16 cellular contexts compared by ENCODE assay signal in the genomic region with DNA sequence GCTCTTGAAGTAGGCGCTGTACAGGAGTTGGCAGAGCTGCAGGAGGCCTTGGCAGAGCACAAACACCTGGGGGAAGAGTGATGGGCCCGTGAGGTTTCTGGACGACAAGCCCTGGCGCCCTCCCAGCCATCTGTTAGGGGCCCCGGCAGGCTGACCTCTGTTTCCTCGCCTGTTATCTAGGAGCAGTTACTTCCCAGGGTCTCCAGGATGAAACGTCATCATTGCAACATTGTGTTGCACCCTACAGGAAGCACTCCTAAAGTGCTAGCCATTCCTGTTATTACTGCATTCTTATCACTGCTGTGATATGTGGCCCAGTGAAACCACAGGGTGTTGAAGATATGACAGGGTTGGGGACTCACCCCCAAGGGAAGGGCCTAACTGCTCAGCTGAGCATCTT. TPM values are rescaled to one million over a fixed set of nuclear protein-coding genes. Genes with fewer than 3 reads are reported as not detected.
DNase-seq lines count a peak whose midpoint lies in the region; ATAC-seq and TF ChIP-seq lines count a peak whose summit lies in the region.
"Had no signal": no experiment of that assay in that cellular context is flagged by ENCODE, and none has a peak within 500 bp of the region (broad histone marks: within the 10 kb centered on the region; RNA-seq: fewer than 3 reads in every experiment).

No MANE protein-coding gene starts in this region.

- H3K79me2 ChIP-seq in smooth muscle cell (ENCODE audit: low read depth): peaks cover 4% of the 10 kb centered on the region

- no peaks in the 10 kb centered on the region for H4K20me1 ChIP-seq in smooth muscle cell (ENCODE audit: low read depth)

- H3K9me3 ChIP-seq in smooth muscle cell (replicated peaks; ENCODE audit: low read depth): no peaks in the 10 kb centered on the region
- H3K9me3 ChIP-seq: HAP-1 had no signal

- no peak overlapping the region for H3K4me3 ChIP-seq in smooth muscle cell
- H3K4me3 ChIP-seq: HAP-1 had no signal

- H2AFZ ChIP-seq in smooth muscle cell (ENCODE audit: low read depth): no peak overlapping the region

- H3K27me3 ChIP-seq in smooth muscle cell (ENCODE audit: low read depth): no peaks in the 10 kb centered on the region

- no peaks in the 10 kb centered on the region for H3K9me3 Mint-ChIP-seq in activated T-cell treated with anti-CD3 and anti-CD28 coated beads, Interleukin-2, amount 50 U/mL, for 72 hours
- no peaks in the 10 kb centered on the region for H3K9me3 Mint-ChIP-seq in activated T-cell treated with anti-CD3 and anti-CD28 coated beads, Interleukin-2, amount 50 U/mL, for 24 hours

- H3K36me3 ChIP-seq in smooth muscle cell (ENCODE audit: low read depth): no peaks in the 10 kb centered on the region
- H3K36me3 ChIP-seq: HAP-1 had no signal

- H3K4me3 Mint-ChIP-seq in activated T-cell treated with anti-CD3 and anti-CD28 coated beads, Interleukin-2, amount 50 U/mL, for 72 hours: no peak overlapping the region
- H3K4me3 Mint-ChIP-seq in activated T-cell treated with anti-CD3 and anti-CD28 coated beads, Interleukin-2, amount 50 U/mL, for 24 hours: no peak overlapping the region

- no peaks in the 10 kb centered on the region for H3K36me3 Mint-ChIP-seq in activated T-cell treated with anti-CD3 and anti-CD28 coated beads, Interleukin-2, amount 50 U/mL, for 72 hours (ENCODE audit: insufficient read depth in 2 of 2)
- no peaks in the 10 kb centered on the region for H3K36me3 Mint-ChIP-seq in activated T-cell treated with anti-CD3 and anti-CD28 coated beads, Interleukin-2, amount 50 U/mL, for 24 hours (ENCODE audit: low read depth)

- no peaks in the 10 kb centered on the region for H3K4me1 ChIP-seq in smooth muscle cell (ENCODE audit: low read depth)
- H3K4me1 ChIP-seq: HAP-1 had no signal

- no peak overlapping the region for H3K27ac Mint-ChIP-seq in activated T-cell treated with anti-CD3 and anti-CD28 coated beads, Interleukin-2, amount 50 U/mL, for 72 hours
- no peak overlapping the region for H3K27ac Mint-ChIP-seq in activated T-cell treated with anti-CD3 and anti-CD28 coated beads, Interleukin-2, amount 50 U/mL, for 24 hours

- 89% methylated on average over 7 of the region's 7 CpGs for WGBS in smooth muscle cell (ENCODE audit: low lambda C conversion rate)

- peaks cover 18% of the 10 kb centered on the region for H3K27me3 Mint-ChIP-seq in activated T-cell treated with anti-CD3 and anti-CD28 coated beads, Interleukin-2, amount 50 U/mL, for 72 hours (ENCODE audit: low read depth)
- no peaks in the 10 kb centered on the region for H3K27me3 Mint-ChIP-seq in activated T-cell treated with anti-CD3 and anti-CD28 coated beads, Interleukin-2, amount 50 U/mL, for 24 hours

- H3K9ac ChIP-seq in smooth muscle cell (ENCODE audit: low read depth): no peak overlapping the region
- H3K9ac ChIP-seq: KMS-11 had no signal

- no peak overlapping the region for H3K27ac ChIP-seq in smooth muscle cell (ENCODE audit: low read depth)
- H3K27ac ChIP-seq: KMS-11 had no signal

- no peak overlapping the region for H3K4me2 ChIP-seq in smooth muscle cell
- H3K4me2 ChIP-seq: KMS-11 had no signal

- DNase-seq in activated T-cell treated with anti-CD3 and anti-CD28 coated beads, Interleukin-2, amount 50 U/mL, for 72 hours: no peak
- DNase-seq in activated T-cell treated with anti-CD3 and anti-CD28 coated beads, Interleukin-2, amount 50 U/mL, for 24 hours: no peak
- DNase-seq in NCI-H2029 treated with DMSO at 0.1 percent for 48 hours (lab: John Stamatoyannopoulos, UW) (peak; percentile 16), dermis microvascular lymphatic vessel endothelial cell (ENCODE audit: low read depth in 2 of 2) (peak; percentile 94 to 97), pulmonary artery endothelial cell (ENCODE audit: low read depth, low spot score) (peak; percentile 83), smooth muscle cell (lab: John Stamatoyannopoulos, UW; ENCODE audit: unreplicated experiment) (no peak), NCI-H510A treated with DMSO at 0.1 percent for 48 hours (lab: John Stamatoyannopoulos, UW) (no peak)
- DNase-seq: C1 segment of cervical spinal cord; MM.1S; NCI-H187 treated with DMSO at 0.1 percent for 48 hours; NCI-H524 treated with DMSO at 0.1 percent for 48 hours; NK-92 treated with Interleukin-12 subunit alpha and Interleukin-12 subunit beta, amount 100 ng/mL, for 24 hours had no signal

- no peaks in the 10 kb centered on the region for H3K4me1 Mint-ChIP-seq in activated T-cell treated with anti-CD3 and anti-CD28 coated beads, Interleukin-2, amount 50 U/mL, for 72 hours (ENCODE audit: low read depth)
- H3K4me1 Mint-ChIP-seq in activated T-cell treated with anti-CD3 and anti-CD28 coated beads, Interleukin-2, amount 50 U/mL, for 24 hours (ENCODE audit: low read depth): no peaks in the 10 kb centered on the region

- no peaks in the 10 kb centered on the region for H3F3A ChIP-seq in smooth muscle cell (ENCODE audit: low read depth)

- no peak for TF ChIP-seq CTCF in smooth muscle cell (IDR thresholded peaks at IDR 0.05; ENCODE audit: borderline replicate concordance, insufficient read depth, poor library complexity, severe bottlenecking)

- peak; percentile 24 to 33 for ATAC-seq in activated T-cell treated with anti-CD3 and anti-CD28 coated beads, Interleukin-2, amount 50 U/mL, for 72 hours (replicated peaks in 1 of 2)
- ATAC-seq in GM18861 (IDR thresholded peaks at IDR 0.05; ENCODE audit: unreplicated experiment): no peak

RNA-seq across cellular contexts. Expression of a gene that starts 50.2 kb away (rescaled TPM):
- total RNA-seq in activated T-cell treated with anti-CD3 and anti-CD28 coated beads, Interleukin-2, amount 50 U/mL, for 72 hours: under 1 TPM in 1 of 2 donors, not detected in 1; 0.10 TPM
- 1.2 and 8.0 TPM in 2 replicates for total RNA-seq in dermis microvascular lymphatic vessel endothelial cell
- 0.28 and 0.79 TPM in 2 replicates for total RNA-seq in pulmonary artery endothelial cell
- total RNA-seq in smooth muscle cell: 3.6 and 14.2 TPM in 2 replicates
- polyA plus RNA-seq in smooth muscle cell: 7.7 and 35.9 TPM in 2 replicates
- total RNA-seq: A172 had no signal

Comparison
In these comparisons a context has a peak if more than half of its experiments do, and no peak if none do; other contexts are left out.
1. DNase-seq: peak in NCI-H2029 treated with DMSO at 0.1 percent for 48 hours (single experiment), dermis microvascular lymphatic vessel endothelial cell (2 of 2) and pulmonary artery endothelial cell (single experiment); none in activated T-cell treated with anti-CD3 and anti-CD28 coated beads, Interleukin-2, amount 50 U/mL, for 72 hours (0 of 2), activated T-cell treated with anti-CD3 and anti-CD28 coated beads, Interleukin-2, amount 50 U/mL, for 24 hours (single experiment), smooth muscle cell (single experiment) and NCI-H510A treated with DMSO at 0.1 percent for 48 hours (single experiment).